In the genomic region with DNA sequence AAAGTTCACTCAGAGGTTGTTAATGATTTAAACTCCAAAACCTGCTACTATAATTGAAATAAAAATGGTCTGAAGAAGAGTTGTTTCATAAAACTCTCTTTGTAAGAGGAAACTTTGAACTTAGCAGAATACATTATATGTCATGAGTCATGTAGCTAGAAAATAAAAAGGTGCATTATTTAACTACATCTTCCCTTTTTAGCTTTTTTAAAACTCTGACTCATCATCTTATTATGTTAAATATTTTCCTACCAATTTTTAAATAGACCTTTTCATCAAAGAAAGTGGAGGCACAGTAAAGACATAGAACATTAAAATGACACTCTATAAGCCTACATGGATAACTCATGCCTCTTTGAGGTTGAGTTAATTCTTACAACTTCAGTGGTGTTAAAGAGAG, we compare ENCODE assay signal across 12 cellular contexts. TPM values are rescaled to one million over a fixed set of nuclear protein-coding genes. Genes with fewer than 3 reads are reported as not detected.
DNase-seq lines count a peak whose midpoint lies in the region; ATAC-seq and TF ChIP-seq lines count a peak whose summit lies in the region.
"Had no signal": no experiment of that assay in that cellular context is flagged by ENCODE, and none has a peak within 500 bp of the region (broad histone marks: within the 10 kb centered on the region; RNA-seq: fewer than 3 reads in every experiment).

No MANE protein-coding gene starts in this region.

- peaks cover 22% of the 10 kb centered on the region for H3K79me2 ChIP-seq in PC-3 (ENCODE audit: low read length)

- no peaks in the 10 kb centered on the region for H3K27me3 Mint-ChIP-seq in activated CD4-positive, alpha-beta T cell treated with anti-CD3 and anti-CD28 coated beads for 36 hours
- H3K27me3 Mint-ChIP-seq: memory B cell had no signal

- no peaks in the 10 kb centered on the region for H3K27me3 ChIP-seq in PC-3 (ENCODE audit: low read length)
- no peaks in the 10 kb centered on the region for H3K27me3 ChIP-seq in endocrine pancreas (ENCODE audit: control insufficient read depth, insufficient read depth, low read length)
- H3K27me3 ChIP-seq: heart left ventricle had no signal

- H3K4me1 Mint-ChIP-seq in activated CD4-positive, alpha-beta T cell treated with anti-CD3 and anti-CD28 coated beads for 36 hours: peaks cover 29% of the 10 kb centered on the region

- H3K9me3 ChIP-seq in PC-3 (ENCODE audit: low read length) (no peaks in the 10 kb centered on the region), endocrine pancreas (ENCODE audit: control insufficient read depth, low read length) (no peaks in the 10 kb centered on the region)
- H3K9me3 ChIP-seq: heart left ventricle had no signal

- H3K9ac ChIP-seq in PC-3 (ENCODE audit: low read length) (no peak overlapping the region; the same call in 1 of the 2 replicates), endocrine pancreas (ENCODE audit: control insufficient read depth, insufficient read depth, low read length) (no peak overlapping the region)

- peak overlapping the region; percentile 90 for H3K27ac Mint-ChIP-seq in activated CD4-positive, alpha-beta T cell treated with anti-CD3 and anti-CD28 coated beads for 36 hours
- H3K27ac Mint-ChIP-seq: dendritic cell treated with granulocyte-macrophage colony-stimulating factor and Interleukin-4, amounts not matched to agents 40 ng/mL and 50 ng/mL, for 4 days; memory B cell had no signal

- peak overlapping the region; percentile 93 for H3K4me3 ChIP-seq in PC-3 (ENCODE audit: low read length)
- peak overlapping the region; percentile 80 for H3K4me3 ChIP-seq in endocrine pancreas (ENCODE audit: control insufficient read depth, insufficient read depth, low read length)
- no peak overlapping the region for H3K4me3 ChIP-seq in lower leg skin (ENCODE audit: low read depth, poor library complexity, severe bottlenecking)

- no peaks in the 10 kb centered on the region for H3K36me3 ChIP-seq in PC-3 (ENCODE audit: low read depth, low read length)
- no peaks in the 10 kb centered on the region for H3K36me3 ChIP-seq in endocrine pancreas (ENCODE audit: control insufficient read depth, insufficient read depth, low read length)
- H3K36me3 ChIP-seq: heart left ventricle had no signal

- peaks cover 6% of the 10 kb centered on the region for H3K36me3 Mint-ChIP-seq in activated CD4-positive, alpha-beta T cell treated with anti-CD3 and anti-CD28 coated beads for 36 hours (ENCODE audit: low read depth)
- H3K36me3 Mint-ChIP-seq: memory B cell had no signal

- DNase-seq in activated CD4-positive, alpha-beta T cell treated with anti-CD3 and anti-CD28 coated beads for 36 hours: no peak
- no peak for DNase-seq in activated CD4-positive, alpha-beta T cell treated with anti-CD3 and anti-CD28 coated beads, Interleukin-2, amount 50 U/mL, for 1 hour
- DNase-seq in PC-3: peak; percentile 73
- peak; percentile 76 for DNase-seq in renal cortical epithelial cell (ENCODE audit: low read depth)
- no peak for DNase-seq in lower leg skin (ENCODE audit: low spot score in 2 of 2)
- DNase-seq in SK-N-DZ (ENCODE audit: low spot score): no peak
- DNase-seq: heart left ventricle, NCI-H1694 had no signal

- TF ChIP-seq CTCF in PC-3 (conservative IDR thresholded peaks at IDR 0.05; ENCODE audit: low read depth, low read length) (no peak), lower leg skin (IDR thresholded peaks at IDR 0.05) (no peak)

- no peak for TF ChIP-seq POLR2A in lower leg skin (IDR thresholded peaks at IDR 0.05)

- POLR2A ChIA-PET in activated CD4-positive, alpha-beta T cell treated with anti-CD3 and anti-CD28 coated beads for 36 hours (lab: Charles Lee): no interaction called here
- POLR2A ChIA-PET in PC-3 (lab: Charles Lee; ENCODE audit: unreplicated experiment): interaction anchor here (0.8 kb wide), 1 partner anchor 750 kb away, joined by 6 read pairs; no protein-coding TSS in a partner anchor

- H3K4me2 ChIP-seq in PC-3 (ENCODE audit: low read length): peak overlapping the region; percentile 83

- no peaks in the 10 kb centered on the region for H3K9me3 Mint-ChIP-seq in activated CD4-positive, alpha-beta T cell treated with anti-CD3 and anti-CD28 coated beads for 36 hours (ENCODE audit: low read depth)
- H3K9me3 Mint-ChIP-seq: dendritic cell treated with granulocyte-macrophage colony-stimulating factor and Interleukin-4, amounts not matched to agents 40 ng/mL and 50 ng/mL, for 4 days; memory B cell had no signal

- no TSS peak for BruUV-seq in PC-3 (replicated peaks; lab: Mats Ljungman, UMichigan)

- intact Hi-C loops in activated CD4-positive, alpha-beta T cell treated with anti-CD3 and anti-CD28 coated beads for 36 hours (cut with DNase I, micrococcal nuclease): loop anchor here (1.0 to 10.0 kb wide), 10 partner anchors 113 to 758 kb away; a partner anchor contains a TSS
- intact Hi-C loops in PC-3 (cut with micrococcal nuclease) (loop anchor here (1.0 to 5.0 kb wide), 6 partner anchors 100 to 758 kb away; a partner anchor contains a TSS), lower leg skin (cut with DNase I; ENCODE audit: low total_unique reads) (loop anchor here (5.0 to 10.0 kb wide), 2 partner anchors 195 to 323 kb away; a partner anchor contains a TSS)

- no peak for ATAC-seq in activated CD4-positive, alpha-beta T cell treated with anti-CD3 and anti-CD28 coated beads for 36 hours
- ATAC-seq in PC-3 (peak; percentile 16), HG03108 (IDR thresholded peaks at IDR 0.05; ENCODE audit: unreplicated experiment) (no peak)
- ATAC-seq: heart left ventricle had no signal

- peak overlapping the region; percentile 96 for H2AFZ ChIP-seq in PC-3 (ENCODE audit: low read length)

- peaks cover 6% of the 10 kb centered on the region for H3F3A ChIP-seq in PC-3 (ENCODE audit: low read length, unreplicated experiment)

- H3K27ac ChIP-seq in PC-3 (ENCODE audit: low read length): peak overlapping the region; percentile 58

- peaks cover 23% of the 10 kb centered on the region for H3K4me1 ChIP-seq in PC-3 (ENCODE audit: insufficient read depth, low read length)
- H3K4me1 ChIP-seq in endocrine pancreas (ENCODE audit: control insufficient read depth, insufficient read depth, low read length): peaks cover 13% of the 10 kb centered on the region

- peak overlapping the region; percentile 97 for H3K4me3 Mint-ChIP-seq in activated CD4-positive, alpha-beta T cell treated with anti-CD3 and anti-CD28 coated beads for 36 hours
- H3K4me3 Mint-ChIP-seq: dendritic cell treated with granulocyte-macrophage colony-stimulating factor and Interleukin-4, amounts not matched to agents 40 ng/mL and 50 ng/mL, for 4 days; memory B cell had no signal

- H4K20me1 ChIP-seq in PC-3 (ENCODE audit: low read length): no peaks in the 10 kb centered on the region

- CTCF ChIA-PET in activated CD4-positive, alpha-beta T cell treated with anti-CD3 and anti-CD28 coated beads for 36 hours (lab: Charles Lee): no interaction called here
- CTCF ChIA-PET in PC-3 (lab: Charles Lee): interaction anchor here (0.7 to 1.0 kb wide), 3 partner anchors 160 to 1836 kb away, joined by 3 to 6 read pairs (median 3); no protein-coding TSS in a partner anchor

- no peaks in the 10 kb centered on the region for H3K9me2 ChIP-seq in PC-3 (replicated peaks; ENCODE audit: low read length)

RNA-seq across cellular contexts. Expression of a gene that starts 1.2 kb away (rescaled TPM):
- total RNA-seq in activated CD4-positive, alpha-beta T cell treated with anti-CD3 and anti-CD28 coated beads for 36 hours: 10 to 100 TPM; 21.2 to 26.6 TPM
- total RNA-seq in PC-3 (2014; rRNA removed) (9.8 and 12.0 TPM in 2 replicates), renal cortical epithelial cell (4.7 and 24.5 TPM in 2 replicates), lower leg skin (10 to 100 TPM in 1 of 4 donors, 1 to 10 TPM in 3; 2.6 to 17.9 (median 3.7) TPM)
- polyA plus RNA-seq in SK-N-DZ (2014; cell fraction: cytosol; rRNA removed): 2.4 and 2.6 TPM in 2 replicates
- 6.4 and 15.0 TPM in 2 replicates for polyA plus RNA-seq in SK-N-DZ (2014; cell fraction: nucleus; rRNA removed)

Comparison
In these comparisons a context has a peak if more than half of its experiments do, and no peak if none do; other contexts are left out.
1. DNase-seq: peak in PC-3 (single experiment) and renal cortical epithelial cell (single experiment); none in activated CD4-positive, alpha-beta T cell treated with anti-CD3 and anti-CD28 coated beads for 36 hours (single experiment), activated CD4-positive, alpha-beta T cell treated with anti-CD3 and anti-CD28 coated beads, Interleukin-2, amount 50 U/mL, for 1 hour (single experiment), lower leg skin (0 of 2) and SK-N-DZ (single experiment).